In genomic region chr13:39811696-39812095, GRCh38 we compare ENCODE assay signal across 32 cellular contexts.
DNase-seq lines count a peak whose midpoint lies in the region; ATAC-seq, FAIRE-seq and TF ChIP-seq lines count a peak whose summit lies in the region.
"Had no signal": no experiment of that assay in that cellular context is flagged by ENCODE, and none has a peak within 500 bp of the region (broad histone marks: within the 10 kb centered on the region; RNA-seq: fewer than 3 reads in every experiment).

No MANE protein-coding gene starts in this region.

- H3K27me3 ChIP-seq in Karpas-422 (ENCODE audit: low read length): no peaks in the 10 kb centered on the region
- no peaks in the 10 kb centered on the region for H3K27me3 ChIP-seq in GM12878 (replicated peaks in 1 of 2; ENCODE audit: control insufficient read depth in 2 of 2, insufficient read depth in 2 of 2, low read length in 1 of 2)
- H3K27me3 ChIP-seq in esophagus squamous epithelium: no peaks in the 10 kb centered on the region
- H3K27me3 ChIP-seq: BLaER1, brain microvascular endothelial cell, left lung, neutrophil, Peyer's patch, sigmoid colon had no signal

- intact Hi-C loops in GM12878 (cut with micrococcal nuclease; ENCODE audit: unreplicated experiment): no loop called here
- intact Hi-C loops in esophagus squamous epithelium (cut with DNase I): no loop called here

- H2AFZ ChIP-seq in Karpas-422 (ENCODE audit: low read length): no peak overlapping the region
- no peak overlapping the region for H2AFZ ChIP-seq in GM12878 (ENCODE audit: control insufficient read depth, low read depth, low read length)

- H3K9me2 ChIP-seq in Karpas-422 (replicated peaks; ENCODE audit: insufficient read depth, low read length): no peaks in the 10 kb centered on the region

- H3K4me3 Mint-ChIP-seq in osteocyte (ENCODE audit: unreplicated experiment): no peak overlapping the region
- H3K4me3 Mint-ChIP-seq: activated B cell treated with CpG ODN at 0.5 μM for 24 hours; activated CD8-positive, alpha-beta memory T cell treated with anti-CD3 and anti-CD28 coated beads, Interleukin-2, amount 10 ng/mL, durations not matched to agents 7 days and 5 days; activated naive CD4-positive, alpha-beta T cell treated with anti-CD3 and anti-CD28 coated beads for 36 hours; activated T-cell treated with anti-CD3 and anti-CD28 coated beads, Interleukin-2, amount 50 U/mL, for 72 hours had no signal

- no peak overlapping the region for H3K9ac ChIP-seq in Karpas-422 (ENCODE audit: low read length)
- no peak overlapping the region for H3K9ac ChIP-seq in GM12878 (ENCODE audit: control insufficient read depth, insufficient read depth, low read length)
- H3K9ac ChIP-seq: BLaER1 had no signal

- FAIRE-seq in GM12878 (lab: Jason Lieb, UNC): no peak
- FAIRE-seq: H54 had no signal

- 55% methylated on average over 5 of the region's 5 CpGs for WGBS in GM12878 (ENCODE audit: insufficient coverage, insufficient replicate concordance, low lambda C conversion rate, missing lambda C conversion rate)
- WGBS in esophagus squamous epithelium, 2 donors: 91 to 93% methylated on average over 5 of the region's 5 CpGs

- H4K20me1 ChIP-seq in Karpas-422 (ENCODE audit: insufficient read depth, low read depth, low read length) (no peaks in the 10 kb centered on the region), GM12878 (ENCODE audit: control insufficient read depth, insufficient read depth) (no peaks in the 10 kb centered on the region)
- H4K20me1 ChIP-seq: BLaER1 had no signal

- H3K4me2 ChIP-seq in Karpas-422 (ENCODE audit: low read depth, low read length, poor library complexity, severe bottlenecking) (no peak overlapping the region), GM12878 (ENCODE audit: control insufficient read depth, insufficient read depth) (no peak overlapping the region)
- H3K4me2 ChIP-seq: BLaER1 had no signal

- no peaks in the 10 kb centered on the region for H3K4me1 Mint-ChIP-seq in osteocyte (ENCODE audit: unreplicated experiment)
- H3K4me1 Mint-ChIP-seq: activated B cell treated with CpG ODN at 0.5 μM for 24 hours had no signal

- no peak overlapping the region for H3K27ac Mint-ChIP-seq in osteocyte (ENCODE audit: unreplicated experiment)
- H3K27ac Mint-ChIP-seq: activated B cell treated with CpG ODN at 0.5 μM for 24 hours; activated CD8-positive, alpha-beta memory T cell treated with anti-CD3 and anti-CD28 coated beads, Interleukin-2, amount 10 ng/mL, durations not matched to agents 7 days and 5 days; activated naive CD4-positive, alpha-beta T cell treated with anti-CD3 and anti-CD28 coated beads for 36 hours; activated T-cell treated with anti-CD3 and anti-CD28 coated beads, Interleukin-2, amount 50 U/mL, for 72 hours; progenitor cell of endocrine pancreas had no signal

- H3K9me3 Mint-ChIP-seq in osteocyte (ENCODE audit: unreplicated experiment): no peaks in the 10 kb centered on the region
- H3K9me3 Mint-ChIP-seq: activated B cell treated with CpG ODN at 0.5 μM for 24 hours; activated naive CD4-positive, alpha-beta T cell treated with anti-CD3 and anti-CD28 coated beads for 36 hours; activated T-cell treated with anti-CD3 and anti-CD28 coated beads, Interleukin-2, amount 50 U/mL, for 72 hours had no signal

- in situ Hi-C loops in GM12878 (cut with MboI): no loop called here

- no TSS peak for BruUV-seq in GM12878 (replicated peaks; lab: Mats Ljungman, UMichigan)

- H3K36me3 ChIP-seq in Karpas-422 (ENCODE audit: insufficient read depth, low read length) (no peaks in the 10 kb centered on the region), GM12878 (ENCODE audit: control insufficient read depth in 2 of 2, insufficient read depth in 2 of 2, low read length in 1 of 2) (no peaks in the 10 kb centered on the region), esophagus squamous epithelium (no peaks in the 10 kb centered on the region)
- H3K36me3 ChIP-seq: BLaER1, brain microvascular endothelial cell, left lung, neutrophil, Peyer's patch, sigmoid colon, thoracic aorta had no signal

- no peak for TF ChIP-seq RAD21 in GM12878 (IDR thresholded peaks at IDR 0.05; ENCODE audit: insufficient read depth, low read depth, low read length)

- H3K4me3 ChIP-seq in GM12865 (ENCODE audit: low read depth, low read length) (no peak overlapping the region), Karpas-422 (ENCODE audit: low read length) (no peak overlapping the region), GM12878 (no peak overlapping the region), esophagus squamous epithelium (no peak overlapping the region)
- H3K4me3 ChIP-seq: BLaER1, left lung, Peyer's patch, sigmoid colon, thoracic aorta had no signal

- no peak for DNase-seq in GM12865 (ENCODE audit: low read depth)
- peak; percentile 58 for DNase-seq in Karpas-422
- no peak for DNase-seq in GM12878 (ENCODE audit: low read depth, low spot score)
- no peak for DNase-seq in activated T-cell treated with anti-CD3 and anti-CD28 coated beads for 4 hours
- no peak for DNase-seq in esophagus squamous epithelium (lab: John Stamatoyannopoulos, UW)
- no peak for DNase-seq in osteocyte (ENCODE audit: extremely low spot score, unreplicated experiment)
- DNase-seq in stimulated activated CD4-positive, alpha-beta T cell treated with anti-CD3 and anti-CD28 coated beads, Interleukin-4, amount 100 ng/mL, for 4 hours: no peak
- DNase-seq: ACHN; activated B cell treated with CpG ODN at 0.5 μM for 24 hours; activated CD8-positive, alpha-beta memory T cell treated with anti-CD3 and anti-CD28 coated beads, Interleukin-2, amount 10 ng/mL, durations not matched to agents 7 days and 5 days; activated naive CD4-positive, alpha-beta T cell treated with anti-CD3 and anti-CD28 coated beads for 36 hours; activated T-cell treated with anti-CD3 and anti-CD28 coated beads, Interleukin-2, amount 50 U/mL, for 72 hours; amniotic stem cell; brain microvascular endothelial cell; DMS79 treated with DMSO at 0.1 percent for 48 hours; KBM-7; left lung; mesendoderm; MM.1S; NCI-H1436 treated with DMSO at 0.1 percent for 48 hours; NCI-H446 treated with DMSO at 0.1 percent for 48 hours; Peyer's patch; sigmoid colon; stimulated activated naive CD4-positive, alpha-beta T cell treated with Interleukin-2 at 50 U/mL for 16 hours; SW 1271; T-helper 9 cell had no signal

- H3K4me1 ChIP-seq in Karpas-422 (ENCODE audit: low read length): no peaks in the 10 kb centered on the region
- H3K4me1 ChIP-seq in GM12878 (ENCODE audit: control insufficient read depth, insufficient read depth, low read length): no peaks in the 10 kb centered on the region
- no peaks in the 10 kb centered on the region for H3K4me1 ChIP-seq in esophagus squamous epithelium
- H3K4me1 ChIP-seq: left lung, Peyer's patch, sigmoid colon had no signal

- TF ChIP-seq EP300 in GM12878 (IDR thresholded peaks at IDR 0.05; ENCODE audit: borderline replicate concordance in 1 of 2, control insufficient read depth in 1 of 2, low read depth in 2 of 2, low read length in 2 of 2): no peak

- H3K9me3 ChIP-seq in Karpas-422 (ENCODE audit: low read length) (no peaks in the 10 kb centered on the region), GM12878 (replicated peaks; ENCODE audit: control insufficient read depth, insufficient read depth, low read length) (no peaks in the 10 kb centered on the region), esophagus squamous epithelium (no peaks in the 10 kb centered on the region)
- H3K9me3 ChIP-seq: BLaER1, left lung, neutrophil, Peyer's patch, sigmoid colon, thoracic aorta had no signal

- POLR2A ChIA-PET in GM12878 (lab: Charles Lee): no interaction called here

- SMC1A ChIA-PET in GM12878 (lab: Charles Lee; ENCODE audit: uncharacterized antibody, unreplicated experiment): no interaction called here

- TF ChIP-seq POLR2A in GM12878 (IDR thresholded peaks at IDR 0.05; ENCODE audit: low read depth, low read length): no peak
- TF ChIP-seq POLR2A in esophagus squamous epithelium (IDR thresholded peaks at IDR 0.05): no peak

- H3K36me3 Mint-ChIP-seq in osteocyte (ENCODE audit: unreplicated experiment): no peaks in the 10 kb centered on the region
- H3K36me3 Mint-ChIP-seq: activated CD8-positive, alpha-beta memory T cell treated with anti-CD3 and anti-CD28 coated beads, Interleukin-2, amount 10 ng/mL, durations not matched to agents 7 days and 5 days had no signal

- CTCF ChIA-PET in GM12878 (lab: Yijun Ruan, JAX): no interaction called here

- H3K27ac ChIP-seq in 22Rv1 (no peak overlapping the region), Karpas-422 (ENCODE audit: low read length) (no peak overlapping the region), GM12878 (ENCODE audit: control insufficient read depth, insufficient read depth) (no peak overlapping the region), esophagus squamous epithelium (no peak overlapping the region)
- H3K27ac ChIP-seq: BLaER1, brain microvascular endothelial cell, left lung, neutrophil, Peyer's patch, sigmoid colon, thoracic aorta had no signal

- peaks cover 8% of the 10 kb centered on the region for H3K27me3 Mint-ChIP-seq in osteocyte (ENCODE audit: unreplicated experiment)
- H3K27me3 Mint-ChIP-seq: activated B cell treated with CpG ODN at 0.5 μM for 24 hours, progenitor cell of endocrine pancreas had no signal

- RAD21 ChIA-PET in GM12878 (lab: Charles Lee; ENCODE audit: unreplicated experiment): interaction anchor here (0.8 kb wide), 1 partner anchor 127 kb away, joined by 3 read pairs; no protein-coding TSS in a partner anchor

- ATAC-seq in GM12878: peak; percentile 77
- ATAC-seq: activated CD8-positive, alpha-beta memory T cell treated with anti-CD3 and anti-CD28 coated beads, Interleukin-2, amount 10 ng/mL, durations not matched to agents 7 days and 5 days; activated T-cell treated with anti-CD3 and anti-CD28 coated beads, Interleukin-2, amount 50 U/mL, for 72 hours had no signal

- H3K79me2 ChIP-seq in Karpas-422 (ENCODE audit: low read length) (no peaks in the 10 kb centered on the region), GM12878 (ENCODE audit: control insufficient read depth, insufficient read depth, low read length) (no peaks in the 10 kb centered on the region)

- 0 out of 2 replicates have a peak, but pooled peaks have one; percentile 7 for TF ChIP-seq CTCF in 22Rv1 (IDR thresholded peaks at IDR 0.05)
- peak; percentile 28 for TF ChIP-seq CTCF in GM12865 (IDR thresholded peaks at IDR 0.05; ENCODE audit: insufficient read depth, low read depth, low read length, missing control alignments)
- TF ChIP-seq CTCF in GM12878 (IDR thresholded peaks at IDR 0.05 in 2 of 3, conservative IDR thresholded peaks at IDR 0.05 in 1 of 3; ENCODE audit: control insufficient read depth in 2 of 3, extremely low read depth in 1 of 3, insufficient read depth in 1 of 3, low read depth in 3 of 3, low read length in 3 of 3): peak in 1 of 3 experiments; percentile 20; a peak in 1 of 6 replicates
- TF ChIP-seq CTCF in esophagus squamous epithelium (IDR thresholded peaks at IDR 0.05): no peak
- no peak for TF ChIP-seq CTCF in osteocyte (IDR thresholded peaks at IDR 0.05)

TF ChIP-seq in GM12878, 131 proteins besides CTCF, POLR2A, EP300 and RAD21 (continues in another document):
- TF ChIP-seq SPI1 (IDR thresholded peaks at IDR 0.05; ENCODE audit: borderline replicate concordance, insufficient read depth, low read depth, low read length) (0 out of 2 replicates have a peak, but pooled peaks have one; percentile 5), EED (IDR thresholded peaks at IDR 0.05; ENCODE audit: low read depth) (no peak), FOXK2 (IDR thresholded peaks at IDR 0.05) (no peak), ATF7 (IDR thresholded peaks at IDR 0.05; ENCODE audit: low read depth) (no peak)

Comparison
In these comparisons a context has a peak if more than half of its experiments do, and no peak if none do; other contexts are left out.
1. CTCF ChIP-seq: peak in 22Rv1 (single experiment) and GM12865 (single experiment); none in esophagus squamous epithelium (0 of 6) and osteocyte (single experiment).